Comparison of ENCODE assay signal across 35 cellular contexts in genomic region chr11:111499483-111499882, GRCh38. TPM values are rescaled to one million over a fixed set of nuclear protein-coding genes. Genes with fewer than 3 reads are reported as not detected.
"Had no signal": no experiment of that assay in that cellular context is flagged by ENCODE, and none has a peak within 500 bp of the region (broad histone marks: within the 10 kb centered on the region; RNA-seq: fewer than 3 reads in every experiment).

No MANE protein-coding gene starts in this region.

- H3K4me1 Mint-ChIP-seq: activated CD4-positive, alpha-beta T cell treated with anti-CD3 and anti-CD28 coated beads for 36 hours; activated CD4-positive, alpha-beta T cell treated with anti-CD3 and anti-CD28 coated beads, Interleukin-2, amount 10 ng/mL, durations not matched to agents 7 days and 5 days; brain had no signal

- H3K9me3 Mint-ChIP-seq: activated CD4-positive, alpha-beta T cell treated with anti-CD3 and anti-CD28 coated beads, Interleukin-2, amount 10 ng/mL, durations not matched to agents 7 days and 5 days; activated naive CD4-positive, alpha-beta T cell treated with anti-CD3 and anti-CD28 coated beads for 36 hours; activated naive CD4-positive, alpha-beta T cell treated with anti-CD3 and anti-CD28 coated beads, Interleukin-2, amount 50 U/mL, for 72 hours; activated T-cell treated with anti-CD3 and anti-CD28 coated beads, Interleukin-2, amount 50 U/mL, for 4 hours; activated T-helper 1 cell treated with anti-CD3 and anti-CD28 coated beads, Interleukin-12 subunit alpha, Interleukin-12 subunit beta, Interleukin-2, Interleukin-4 antibody, amounts not matched to agents 30 ng/mL and 10 ng/mL and 1 ng/mL, durations not matched to agents 14 hours and 24 hours and 36 hours; brain; T-helper 1 cell treated with Interleukin-12 subunit alpha and Interleukin-12 subunit beta and Interleukin-4 antibody, amounts not matched to agents 30 μg/mL and 1 μg/mL, for 36 hours; T-helper 2 cell treated with Interferon-gamma antibody and Interleukin-4, amounts not matched to agents 5 μg/mL and 100 μg/mL, for 36 hours had no signal

- H3K27me3 ChIP-seq: Peyer's patch, SJSA1 had no signal

- H3K4me3 ChIP-seq: adrenal gland, Peyer's patch, SJSA1 had no signal

- H3K9me3 ChIP-seq: adrenal gland, Peyer's patch, SJSA1, SK-N-SH had no signal

- DNase-seq: activated CD4-positive, alpha-beta T cell treated with anti-CD3 and anti-CD28 coated beads for 36 hours; activated CD4-positive, alpha-beta T cell treated with anti-CD3 and anti-CD28 coated beads, Interleukin-2, amount 10 ng/mL, durations not matched to agents 7 days and 5 days; activated CD4-positive, alpha-beta T cell treated with anti-CD3 and anti-CD28 coated beads, Interleukin-2, amount 50 U/mL, for 48 hours; activated CD8-positive, alpha-beta memory T cell treated with anti-CD3 and anti-CD28 coated beads, Interleukin-2, amount 50 U/mL, for 4 hours; activated gamma-delta T cell treated with Interleukin-2 at 50 U/mL for 16 hours; activated naive CD4-positive, alpha-beta T cell treated with anti-CD3 and anti-CD28 coated beads for 36 hours; activated T-cell treated with anti-CD3 and anti-CD28 coated beads for 4 hours; activated T-cell treated with anti-CD3 and anti-CD28 coated beads, Interleukin-2, amount 50 U/mL, for 4 hours; adrenal gland; anterior cingulate cortex; caudate nucleus; cerebellar nuclear complex; NCI-H1048; NCI-H1105 treated with DMSO at 0.1 percent for 48 hours; NCI-H1436; NCI-H1694; NCI-H1930; NCI-H2081 treated with DMSO at 0.1 percent for 48 hours; NCI-H510A; NCI-H526; NCI-H748 treated with DMSO at 0.1 percent for 48 hours; NK-92 treated with Interleukin-12 subunit alpha and Interleukin-12 subunit beta, amount 100 ng/mL, for 24 hours; PC-3; Peyer's patch; RPMI8226; SHP77 treated with DMSO at 0.1 percent for 48 hours; SK-N-SH had no signal

- H3K36me3 Mint-ChIP-seq: activated naive CD4-positive, alpha-beta T cell treated with anti-CD3 and anti-CD28 coated beads, Interleukin-2, amount 50 U/mL, for 72 hours; brain had no signal

- H3K4me1 ChIP-seq: adrenal gland, Peyer's patch, SJSA1 had no signal

- H3K27ac ChIP-seq: adrenal gland, Peyer's patch, SJSA1 had no signal

- H3K36me3 ChIP-seq: adrenal gland, Peyer's patch, SJSA1 had no signal

- H3K27ac Mint-ChIP-seq: activated CD4-positive, alpha-beta T cell treated with anti-CD3 and anti-CD28 coated beads for 36 hours; activated CD4-positive, alpha-beta T cell treated with anti-CD3 and anti-CD28 coated beads, Interleukin-2, amount 10 ng/mL, durations not matched to agents 7 days and 5 days; activated naive CD4-positive, alpha-beta T cell treated with anti-CD3 and anti-CD28 coated beads for 36 hours; activated naive CD4-positive, alpha-beta T cell treated with anti-CD3 and anti-CD28 coated beads, Interleukin-2, amount 50 U/mL, for 72 hours; activated T-helper 1 cell treated with anti-CD3 and anti-CD28 coated beads, Interleukin-12 subunit alpha, Interleukin-12 subunit beta, Interleukin-2, Interleukin-4 antibody, amounts not matched to agents 30 ng/mL and 10 ng/mL and 1 ng/mL, durations not matched to agents 14 hours and 24 hours and 36 hours; brain; T-helper 1 cell treated with Interleukin-12 subunit alpha and Interleukin-12 subunit beta and Interleukin-4 antibody, amounts not matched to agents 30 μg/mL and 1 μg/mL, for 36 hours; T-helper 2 cell treated with Interferon-gamma antibody and Interleukin-4, amounts not matched to agents 5 μg/mL and 100 μg/mL, for 36 hours had no signal

- H3K4me3 Mint-ChIP-seq: activated CD4-positive, alpha-beta T cell treated with anti-CD3 and anti-CD28 coated beads for 36 hours; activated CD4-positive, alpha-beta T cell treated with anti-CD3 and anti-CD28 coated beads, Interleukin-2, amount 10 ng/mL, durations not matched to agents 7 days and 5 days; activated naive CD4-positive, alpha-beta T cell treated with anti-CD3 and anti-CD28 coated beads for 36 hours; activated T-cell treated with anti-CD3 and anti-CD28 coated beads, Interleukin-2, amount 50 U/mL, for 4 hours; activated T-helper 1 cell treated with anti-CD3 and anti-CD28 coated beads, Interleukin-12 subunit alpha, Interleukin-12 subunit beta, Interleukin-2, Interleukin-4 antibody, amounts not matched to agents 30 ng/mL and 10 ng/mL and 1 ng/mL, durations not matched to agents 14 hours and 24 hours and 36 hours; brain; T-helper 1 cell treated with Interleukin-12 subunit alpha and Interleukin-12 subunit beta and Interleukin-4 antibody, amounts not matched to agents 30 μg/mL and 1 μg/mL, for 36 hours; T-helper 2 cell treated with Interferon-gamma antibody and Interleukin-4, amounts not matched to agents 5 μg/mL and 100 μg/mL, for 36 hours had no signal

RNA-seq across cellular contexts. Expression of gene BTG4, which starts 12.7 kb away (rescaled TPM):
- total RNA-seq: activated CD4-positive, alpha-beta T cell treated with anti-CD3 and anti-CD28 coated beads for 36 hours; activated CD4-positive, alpha-beta T cell treated with anti-CD3 and anti-CD28 coated beads, Interleukin-2, amount 10 ng/mL, durations not matched to agents 7 days and 5 days; activated naive CD4-positive, alpha-beta T cell treated with anti-CD3 and anti-CD28 coated beads for 36 hours; activated T-helper 1 cell treated with anti-CD3 and anti-CD28 coated beads, Interleukin-12 subunit alpha, Interleukin-12 subunit beta, Interleukin-2, Interleukin-4 antibody, amounts not matched to agents 30 ng/mL and 10 ng/mL and 1 ng/mL, durations not matched to agents 14 hours and 24 hours and 36 hours; adrenal gland; MCF 10A; PC-3; Peyer's patch; SJSA1 had no signal

RNA-seq across cellular contexts. Expression of gene HOATZ, which starts 15.1 kb away (rescaled TPM):
- total RNA-seq: activated CD4-positive, alpha-beta T cell treated with anti-CD3 and anti-CD28 coated beads for 36 hours; activated CD4-positive, alpha-beta T cell treated with anti-CD3 and anti-CD28 coated beads, Interleukin-2, amount 10 ng/mL, durations not matched to agents 7 days and 5 days; activated naive CD4-positive, alpha-beta T cell treated with anti-CD3 and anti-CD28 coated beads for 36 hours; activated naive CD4-positive, alpha-beta T cell treated with anti-CD3 and anti-CD28 coated beads, Interleukin-2, amount 50 U/mL, for 72 hours; activated T-cell treated with anti-CD3 and anti-CD28 coated beads, Interleukin-2, amount 50 U/mL, for 4 hours; activated T-helper 1 cell treated with anti-CD3 and anti-CD28 coated beads, Interleukin-12 subunit alpha, Interleukin-12 subunit beta, Interleukin-2, Interleukin-4 antibody, amounts not matched to agents 30 ng/mL and 10 ng/mL and 1 ng/mL, durations not matched to agents 14 hours and 24 hours and 36 hours; adrenal gland; bronchial epithelial cell; MCF 10A; PC-3; Peyer's patch; SJSA1 had no signal

RNA-seq across cellular contexts. Expression of gene LAYN, which starts 41.0 kb away (rescaled TPM):
- total RNA-seq: MCF 10A had no signal
